ENCODE assay signal across 24 cellular contexts in the genomic region with DNA sequence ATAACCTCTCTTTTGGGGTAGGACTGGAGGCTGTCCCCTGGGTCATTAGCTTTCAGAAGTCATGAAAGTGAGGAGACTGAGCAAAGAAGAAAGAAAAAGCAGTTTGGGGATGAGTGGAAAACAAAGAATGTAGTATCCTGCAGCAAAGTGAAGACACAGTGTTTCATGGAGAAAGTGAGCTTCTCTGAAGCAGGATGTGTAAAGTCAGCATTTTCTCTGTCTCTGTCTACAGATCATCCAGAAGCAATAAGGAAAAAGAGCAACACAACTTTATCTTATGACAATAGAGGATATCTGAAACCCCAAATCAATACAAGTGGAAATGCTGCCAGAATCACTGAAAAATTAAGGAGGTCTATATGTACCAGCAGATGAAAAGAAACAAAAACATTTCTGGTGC. TPM values are rescaled to one million over a fixed set of nuclear protein-coding genes. Genes with fewer than 3 reads are reported as not detected.
DNase-seq lines count a peak whose midpoint lies in the region; ATAC-seq, FAIRE-seq and TF ChIP-seq lines count a peak whose summit lies in the region.
"Had no signal": no experiment of that assay in that cellular context is flagged by ENCODE, and none has a peak within 500 bp of the region (broad histone marks: within the 10 kb centered on the region; RNA-seq: fewer than 3 reads in every experiment).

No MANE protein-coding gene starts in this region.

- no peak overlapping the region for H2BK5ac ChIP-seq in IMR-90 (ENCODE audit: low read depth, low read length, poor library complexity, severe bottlenecking)

- no peaks in the 10 kb centered on the region for H3K27me3 Mint-ChIP-seq in activated T-cell treated with anti-CD3 and anti-CD28 coated beads, Interleukin-2, amount 50 U/mL, for 72 hours (ENCODE audit: low read depth)
- H3K27me3 Mint-ChIP-seq in CD4-positive, alpha-beta memory T cell: no peaks in the 10 kb centered on the region
- H3K27me3 Mint-ChIP-seq: B cell; CD4-positive, alpha-beta T cell had no signal

- H3K56ac ChIP-seq in IMR-90 (ENCODE audit: extremely low read depth, insufficient read depth, low read length): no peak overlapping the region

- H3K9ac ChIP-seq in IMR-90 (ENCODE audit: low read depth, low read length): no peak overlapping the region
- H3K9ac ChIP-seq: BLaER1 treated with 17β-estradiol and CSF1 and Interleukin-3, amounts not matched to agents 10 nM and 100 nM had no signal

- TF ChIP-seq CTCF in A549 (IDR thresholded peaks at IDR 0.05) (no peak), IMR-90 (conservative IDR thresholded peaks at IDR 0.05; ENCODE audit: low read depth, low read length) (no peak)

- no peaks in the 10 kb centered on the region for H3K79me1 ChIP-seq in IMR-90 (ENCODE audit: low read depth in 1 of 2, low read length in 2 of 2)

- ATAC-seq in A549 (no peak), IMR-90 (ENCODE audit: low read depth) (no peak)
- ATAC-seq in activated T-cell treated with anti-CD3 and anti-CD28 coated beads, Interleukin-2, amount 50 U/mL, for 72 hours (replicated peaks in 1 of 2): no peak
- ATAC-seq: GM12878 had no signal

- H3K4me1 ChIP-seq in A549 (no peaks in the 10 kb centered on the region), IMR-90 (ENCODE audit: control insufficient read depth, insufficient read depth, low read length) (no peaks in the 10 kb centered on the region)
- no peaks in the 10 kb centered on the region for H3K4me1 ChIP-seq in CD4-positive, alpha-beta memory T cell (ENCODE audit: insufficient read depth, low read length)
- H3K4me1 ChIP-seq: BLaER1 treated with 17β-estradiol and CSF1 and Interleukin-3, amounts not matched to agents 10 nM and 100 nM had no signal

- CTCF ChIA-PET in A549 (lab: Yijun Ruan, JAX) (no interaction called here), IMR-90 (lab: Yijun Ruan, JAX) (no interaction called here)
- CTCF ChIA-PET in CD4-positive, alpha-beta memory T cell (lab: Charles Lee; ENCODE audit: partially characterized antibody): no interaction called here

- H2AFZ ChIP-seq in IMR-90 (replicated peaks; ENCODE audit: low read length, poor library complexity): no peak overlapping the region

- H3K27ac ChIP-seq in A549 (no peak overlapping the region), IMR-90 (ENCODE audit: insufficient read depth, low read length) (no peak overlapping the region)
- H3K27ac ChIP-seq in CD4-positive, alpha-beta memory T cell (ENCODE audit: low read depth, low read length): no peak overlapping the region
- H3K27ac ChIP-seq: BLaER1 treated with 17β-estradiol and CSF1 and Interleukin-3, amounts not matched to agents 10 nM and 100 nM; C4-2B had no signal

- no peaks in the 10 kb centered on the region for H3K36me3 ChIP-seq in IMR-90 (ENCODE audit: control insufficient read depth, insufficient read depth, low read length)
- H3K36me3 ChIP-seq in CD4-positive, alpha-beta memory T cell (ENCODE audit: insufficient read depth, low read length): no peaks in the 10 kb centered on the region
- H3K36me3 ChIP-seq: BLaER1 treated with 17β-estradiol and CSF1 and Interleukin-3, amounts not matched to agents 10 nM and 100 nM had no signal

- FAIRE-seq in A549 (lab: Jason Lieb, UNC): no peak
- FAIRE-seq: A204.1, GM12878, GM12892, GM18507 had no signal

- no peaks in the 10 kb centered on the region for H4K20me1 ChIP-seq in IMR-90 (ENCODE audit: insufficient read depth, low read length)
- H4K20me1 ChIP-seq: BLaER1 treated with 17β-estradiol and CSF1 and Interleukin-3, amounts not matched to agents 10 nM and 100 nM had no signal

- H3K4me3 Mint-ChIP-seq in activated T-cell treated with anti-CD3 and anti-CD28 coated beads, Interleukin-2, amount 50 U/mL, for 72 hours: no peak overlapping the region
- no peak overlapping the region for H3K4me3 Mint-ChIP-seq in CD4-positive, alpha-beta memory T cell
- H3K4me3 Mint-ChIP-seq: B cell; CD4-positive, alpha-beta T cell; CD8-positive, alpha-beta memory T cell had no signal

- TF ChIP-seq RAD21 in A549 (conservative IDR thresholded peaks at IDR 0.05 in 1 of 2, IDR thresholded peaks at IDR 0.05 in 1 of 2): no peak
- no peak for TF ChIP-seq RAD21 in IMR-90 (IDR thresholded peaks at IDR 0.05; ENCODE audit: low read length)

- peaks cover 4 to 13% of the 10 kb centered on the region in 2 donors for H3K36me3 Mint-ChIP-seq in activated T-cell treated with anti-CD3 and anti-CD28 coated beads, Interleukin-2, amount 50 U/mL, for 72 hours (ENCODE audit: insufficient read depth in 2 of 2)
- H3K36me3 Mint-ChIP-seq in CD4-positive, alpha-beta memory T cell: peaks cover 5 to 10% of the 10 kb centered on the region in 2 donors

- no peaks in the 10 kb centered on the region for H3K9me1 ChIP-seq in IMR-90 (ENCODE audit: insufficient read depth, low read length)

- H3K18ac ChIP-seq in IMR-90 (ENCODE audit: low read depth, low read length): no peak overlapping the region

- no peak for DNase-seq in A549 (ENCODE audit: low read depth in 1 of 2, low spot score in 1 of 2)
- no peak for DNase-seq in IMR-90
- DNase-seq in dedifferentiated amniotic fluid mesenchymal stem cell (ENCODE audit: extremely low spot score): peak; percentile 3
- DNase-seq in activated T-cell treated with anti-CD3 and anti-CD28 coated beads, Interleukin-2, amount 50 U/mL, for 72 hours: no peak
- DNase-seq in CD4-positive, alpha-beta memory T cell: no peak
- DNase-seq: 8988T; AML-193; CD4-positive, alpha-beta T cell; CD8-positive, alpha-beta memory T cell; COR-L47; DMS 273 treated with DMSO at 0.1 percent for 48 hours; DMS153; DMS53; DMS79; DND-41; EL; GDM1 had no signal

- intact Hi-C loops in IMR-90 (cut with micrococcal nuclease): no loop called here
- intact Hi-C loops in CD4-positive, alpha-beta memory T cell (cut with micrococcal nuclease): no loop called here

- H3K27ac Mint-ChIP-seq in activated T-cell treated with anti-CD3 and anti-CD28 coated beads, Interleukin-2, amount 50 U/mL, for 72 hours: no peak overlapping the region
- H3K27ac Mint-ChIP-seq in CD4-positive, alpha-beta memory T cell: no peak overlapping the region
- H3K27ac Mint-ChIP-seq: B cell; CD4-positive, alpha-beta T cell; CD8-positive, alpha-beta memory T cell had no signal

- no TSS peak for BruUV-seq in IMR-90 (replicated peaks; lab: Mats Ljungman, UMichigan)

- H3K4me2 ChIP-seq in A549 (no peak overlapping the region), IMR-90 (ENCODE audit: low read depth, low read length) (no peak overlapping the region)
- H3K4me2 ChIP-seq: BLaER1 treated with 17β-estradiol and CSF1 and Interleukin-3, amounts not matched to agents 10 nM and 100 nM had no signal

- H3K9me3 Mint-ChIP-seq in activated T-cell treated with anti-CD3 and anti-CD28 coated beads, Interleukin-2, amount 50 U/mL, for 72 hours: peaks cover 9 to 13% of the 10 kb centered on the region in 2 donors
- peaks cover 2 to 23% (median 15%) of the 10 kb centered on the region in 8 donors for H3K9me3 Mint-ChIP-seq in CD4-positive, alpha-beta memory T cell

- POLR2A ChIA-PET in A549 (lab: Yijun Ruan, JAX): no interaction called here
- POLR2A ChIA-PET in IMR-90 (lab: Charles Lee; ENCODE audit: unreplicated experiment): no interaction called here
- POLR2A ChIA-PET in CD4-positive, alpha-beta memory T cell (lab: Charles Lee; ENCODE audit: partially characterized antibody): no interaction called here

- no peak overlapping the region for H4K91ac ChIP-seq in IMR-90 (ENCODE audit: insufficient read depth, low read depth, low read length)

- H3K23ac ChIP-seq in IMR-90 (ENCODE audit: low read depth, low read length): no peak overlapping the region

- H3K4me1 Mint-ChIP-seq in activated T-cell treated with anti-CD3 and anti-CD28 coated beads, Interleukin-2, amount 50 U/mL, for 72 hours (ENCODE audit: low read depth): no peaks in the 10 kb centered on the region
- no peaks in the 10 kb centered on the region for H3K4me1 Mint-ChIP-seq in CD4-positive, alpha-beta memory T cell
- H3K4me1 Mint-ChIP-seq: B cell; CD8-positive, alpha-beta memory T cell had no signal

- no peak overlapping the region for H2AK5ac ChIP-seq in IMR-90 (ENCODE audit: low read depth, low read length)

- no peak overlapping the region for H2BK15ac ChIP-seq in IMR-90 (ENCODE audit: low read depth, low read length)

- no peak overlapping the region for H4K8ac ChIP-seq in IMR-90 (ENCODE audit: low read depth in 2 of 2, low read length in 2 of 2)

- TF ChIP-seq POLR2A in A549 (IDR thresholded peaks at IDR 0.05; ENCODE audit: low read length) (no peak), IMR-90 (IDR thresholded peaks at IDR 0.05; ENCODE audit: low read depth, low read length) (no peak)

- in situ Hi-C loops in IMR-90 (cut with MboI; ENCODE audit: low sequenced_read_pairs): no loop called here

- dilution Hi-C loops in IMR-90 (cut with HindIII; ENCODE audit: low sequenced_read_pairs, unreplicated experiment): no loop called here

- no peak overlapping the region for H4K5ac ChIP-seq in IMR-90 (ENCODE audit: low read depth, low read length)

- TF ChIP-seq EP300 in A549 (IDR thresholded peaks at IDR 0.05): no peak

- H2AK9ac ChIP-seq in IMR-90 (replicated peaks; ENCODE audit: low read depth, low read length, poor library complexity): no peak overlapping the region

- H3K4ac ChIP-seq in IMR-90 (ENCODE audit: low read depth, low read length): no peak overlapping the region

- no peak overlapping the region for H2BK120ac ChIP-seq in IMR-90 (ENCODE audit: low read depth, low read length)

- H3K4me3 ChIP-seq in A549: no peak overlapping the region
- no peak overlapping the region for H3K4me3 ChIP-seq in IMR-90 (ENCODE audit: insufficient read depth, low read depth, low read length)
- H3K4me3 ChIP-seq in CD4-positive, alpha-beta memory T cell (ENCODE audit: low read length in 2 of 2): no peak overlapping the region
- H3K4me3 ChIP-seq: BLaER1 treated with 17β-estradiol and CSF1 and Interleukin-3, amounts not matched to agents 10 nM and 100 nM; GM12878 had no signal

- no peaks in the 10 kb centered on the region for H3K27me3 ChIP-seq in IMR-90 (ENCODE audit: control insufficient read depth, insufficient read depth, low read length)
- no peaks in the 10 kb centered on the region for H3K27me3 ChIP-seq in CD4-positive, alpha-beta memory T cell (ENCODE audit: insufficient read depth, low read length)
- H3K27me3 ChIP-seq: BLaER1 treated with 17β-estradiol and CSF1 and Interleukin-3, amounts not matched to agents 10 nM and 100 nM had no signal

- H3K9me3 ChIP-seq in A549 (peaks cover 25% of the 10 kb centered on the region), IMR-90 (ENCODE audit: control insufficient read depth, insufficient read depth, low read length) (no peaks in the 10 kb centered on the region)
- H3K9me3 ChIP-seq in CD4-positive, alpha-beta memory T cell (ENCODE audit: control insufficient read depth in 1 of 2, low read length in 2 of 2): peaks cover 0 to 9% of the 10 kb centered on the region in 2 donors

- H3K14ac ChIP-seq in IMR-90 (replicated peaks; ENCODE audit: low read depth, low read length): no peak overlapping the region

- no peak overlapping the region for H2BK20ac ChIP-seq in IMR-90 (ENCODE audit: low read depth, low read length)

RNA-seq across cellular contexts. Expression of gene ZNF248, which starts 28.4 kb away (rescaled TPM):
- 13.2 and 13.6 TPM in 2 replicates for polyA plus RNA-seq in A549 (2011; rRNA removed)
- 2.8 and 3.6 TPM in 2 replicates for polyA plus RNA-seq in A549 (2012; cell fraction: cytosol; rRNA removed)
- polyA plus RNA-seq in A549 (2012; cell fraction: nucleus; rRNA removed): 4.2 and 6.4 TPM in 2 replicates
- polyA plus RNA-seq in A549 (2017; fragmentation: RNase III; extraction: RNeasy Plus Mini Kit Qiagen cat#74134 plus additional on column Dnase treatment): 6.2 to 7.1 TPM (median 6.9 TPM) in 3 replicates
- polyA minus RNA-seq in A549 (2011; rRNA and poly(A)+ RNA removed): 7.2 and 10.7 TPM in 2 replicates
- total RNA-seq in IMR-90 (2012; rRNA removed): 5.7 and 6.7 TPM in 2 replicates
- polyA plus RNA-seq in IMR-90 (2012; rRNA removed): 4.2 and 5.1 TPM in 2 replicates
- polyA plus RNA-seq in IMR-90 (2012; cell fraction: cytosol; rRNA removed): 1.5 and 1.6 TPM in 2 replicates
- 5.4 and 29.1 TPM in 2 replicates for polyA plus RNA-seq in IMR-90 (2012; cell fraction: nucleus; rRNA removed; ENCODE audit: low replicate concordance)
- 1 to 10 TPM; 9.8 to 9.9 TPM for total RNA-seq in activated T-cell treated with anti-CD3 and anti-CD28 coated beads, Interleukin-2, amount 50 U/mL, for 72 hours
- 10 to 100 TPM; 18.0 to 18.7 TPM for total RNA-seq in CD4-positive, alpha-beta memory T cell
- 1 to 10 TPM; 5.4 to 8.5 TPM for polyA plus RNA-seq in CD4-positive, alpha-beta memory T cell
